9 cellular contexts compared by ENCODE assay signal in the genomic region with DNA sequence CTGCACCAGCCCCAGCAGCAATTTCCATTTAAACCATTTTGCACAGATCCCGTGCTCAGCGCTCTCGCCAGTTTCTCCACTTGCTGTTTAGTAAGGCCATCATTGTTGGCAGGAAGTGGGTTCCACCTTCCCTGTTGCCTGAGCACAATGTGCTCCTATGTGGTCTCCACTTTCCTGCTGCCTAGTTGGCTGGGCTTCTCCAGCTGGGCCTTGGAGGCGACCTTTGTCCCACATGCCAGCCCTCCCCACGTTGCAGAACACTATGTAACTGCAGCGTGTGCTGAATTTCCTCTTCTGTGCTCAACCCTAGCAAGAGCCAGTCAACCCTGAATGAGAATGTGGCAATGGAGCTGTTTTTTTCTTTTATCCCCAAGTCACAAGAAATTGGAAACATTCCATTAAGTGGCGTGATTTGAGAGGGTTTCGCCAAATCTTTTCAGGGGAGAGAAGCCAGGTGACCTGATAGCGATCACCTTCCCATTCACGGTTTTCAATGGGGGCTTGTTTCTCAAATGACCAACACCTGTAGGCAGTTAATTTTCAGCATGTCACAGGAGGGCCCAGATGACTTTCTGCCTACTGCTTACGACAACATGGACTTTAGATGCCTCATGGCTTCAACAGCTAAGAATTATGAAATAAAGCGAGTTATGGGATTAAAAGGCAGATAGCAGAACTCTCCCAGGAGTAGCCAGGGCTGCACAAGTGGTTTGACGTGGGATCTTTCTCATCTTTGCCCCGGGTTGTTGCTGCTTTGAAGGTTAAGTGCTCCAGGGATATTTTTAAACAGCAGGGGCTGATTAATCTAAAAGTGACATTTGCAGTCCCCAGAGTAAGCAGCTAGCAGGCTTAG. TPM values are rescaled to one million over a fixed set of nuclear protein-coding genes. Genes with fewer than 3 reads are reported as not detected.
DNase-seq lines count a peak whose midpoint lies in the region; ATAC-seq and TF ChIP-seq lines count a peak whose summit lies in the region.
"Had no signal": no experiment of that assay in that cellular context is flagged by ENCODE, and none has a peak within 500 bp of the region (broad histone marks: within the 10 kb centered on the region; RNA-seq: fewer than 3 reads in every experiment).

A gene (plus strand): TSS at position 830 of the 853 bp plus-strand sequence. CDS start 22,819 bp downstream, outside the sequence.

- no peak within 1 kb of the TSS for H3K4me3 Mint-ChIP-seq in neural crest cell
- H3K4me3 Mint-ChIP-seq: central memory CD8-positive, alpha-beta T cell had no signal

- H3K36me3 ChIP-seq in H7 (replicated peaks; ENCODE audit: control insufficient read depth, insufficient read depth, low read length): no peaks in the 10 kb centered on the region

- no peak for TF ChIP-seq CTCF in fibroblast of the aortic adventitia (IDR thresholded peaks at IDR 0.05; ENCODE audit: insufficient read depth, low read length)
- no peak for TF ChIP-seq CTCF in neural crest cell (conservative IDR thresholded peaks at IDR 0.05)

- peaks cover 19% of the 10 kb centered on the region for H3K4me1 Mint-ChIP-seq in neural crest cell

- no peaks in the 10 kb centered on the region for H3K27me3 Mint-ChIP-seq in neural crest cell (ENCODE audit: low read depth)
- H3K27me3 Mint-ChIP-seq: central memory CD8-positive, alpha-beta T cell had no signal

- DNase-seq in Ammon's horn (ENCODE audit: low spot score): peak; percentile 92
- DNase-seq in NCI-H2227 treated with DMSO at 0.1 percent for 48 hours (lab: John Stamatoyannopoulos, UW): peak; percentile 34
- no peak for DNase-seq in fibroblast of the aortic adventitia (ENCODE audit: low read depth)
- no peak for DNase-seq in neural crest cell (ENCODE audit: low read depth, low spot score)
- DNase-seq in H7: no peak
- DNase-seq in HUDEP-2 (lab: John Stamatoyannopoulos, UW; ENCODE audit: unreplicated experiment in 76 of 76): no peak

- peak within 1 kb of the TSS; percentile 10 for H3K27ac Mint-ChIP-seq in neural crest cell (ENCODE audit: unreplicated experiment)

- no peaks in the 10 kb centered on the region for H3K9me3 Mint-ChIP-seq in neural crest cell
- H3K9me3 Mint-ChIP-seq: central memory CD8-positive, alpha-beta T cell had no signal

- no peak for ATAC-seq in GM19328 (IDR thresholded peaks at IDR 0.05; ENCODE audit: unreplicated experiment)
- ATAC-seq in HG02642 (IDR thresholded peaks at IDR 0.05; ENCODE audit: poor library complexity, unreplicated experiment): no peak

- H3K27me3 ChIP-seq in H7 (ENCODE audit: control insufficient read depth, insufficient read depth, low read length): no peaks in the 10 kb centered on the region

- H3K4me3 ChIP-seq in fibroblast of the aortic adventitia (ENCODE audit: low read depth, low read length) (no peak within 1 kb of the TSS), H7 (ENCODE audit: insufficient read depth, low read depth, low read length) (no peak within 1 kb of the TSS)

- H3K36me3 Mint-ChIP-seq in neural crest cell (ENCODE audit: low read depth): no peaks in the 10 kb centered on the region

RNA-seq across cellular contexts. Expression of the gene that starts here (rescaled TPM):
- total RNA-seq in fibroblast of the aortic adventitia (ENCODE audit: low replicate concordance): 14.7 and 31.2 TPM in 2 replicates
- 15.9 and 16.8 TPM in 2 replicates for total RNA-seq in neural crest cell
- 3.8 and 13.4 TPM in 2 replicates for total RNA-seq in H7 (2014; rRNA removed; shearing (Covaris generic))

Comparison
In these comparisons a context has a peak if more than half of its experiments do, and no peak if none do; other contexts are left out.
1. DNase-seq: peak in Ammon's horn (single experiment) and NCI-H2227 treated with DMSO at 0.1 percent for 48 hours (single experiment); none in fibroblast of the aortic adventitia (single experiment), neural crest cell (single experiment), H7 (single experiment) and HUDEP-2 (0 of 76).